16 cellular contexts compared by ENCODE assay signal in genomic region chr9:70304810-70305209, GRCh38. TPM values are rescaled to one million over a fixed set of nuclear protein-coding genes. Genes with fewer than 3 reads are reported as not detected.
DNase-seq lines count a peak whose midpoint lies in the region; ATAC-seq, FAIRE-seq and TF ChIP-seq lines count a peak whose summit lies in the region.
"Had no signal": no experiment of that assay in that cellular context is flagged by ENCODE, and none has a peak within 500 bp of the region (broad histone marks: within the 10 kb centered on the region; RNA-seq: fewer than 3 reads in every experiment).

No MANE protein-coding gene starts in this region.

- H3K27ac ChIP-seq in body of pancreas = peak overlapping the region in 1 of 4 donors; percentile 45
- H3K27ac ChIP-seq in SK-N-SH (ENCODE audit: low read depth in 2 of 2, low read length in 1 of 2) = no peak overlapping the region
- H3K27ac ChIP-seq: GM23248 had no signal

- POLR2A ChIA-PET in SK-N-SH (lab: Yijun Ruan, JAX) = no interaction called here

- H3K9me3 ChIP-seq in body of pancreas (no peaks in the 10 kb centered on the region), SK-N-SH (no peaks in the 10 kb centered on the region)

- TF ChIP-seq CTCF in body of pancreas (IDR thresholded peaks at IDR 0.05) = no peak
- no peak for TF ChIP-seq CTCF in SK-N-SH (IDR thresholded peaks at IDR 0.05)

- CTCF ChIA-PET in SK-N-SH (lab: Yijun Ruan, JAX) = no interaction called here

- no peak overlapping the region for H3K9ac ChIP-seq in SK-N-SH
- H3K9ac ChIP-seq: GM23248 had no signal

- FAIRE-seq in A204.1 (lab: Jason Lieb, UNC) (peak; percentile 53), H54 (lab: Jason Lieb, UNC) (peak; percentile 23), islet of Langerhans (lab: Jason Lieb, UNC) (peak; percentile 36)
- FAIRE-seq: D721Med had no signal

- H3K79me2 ChIP-seq in SK-N-SH (ENCODE audit: insufficient read depth) = peaks cover 34% of the 10 kb centered on the region

- DNase-seq in H54 (ENCODE audit: insufficient read length, low spot score) = no peak
- DNase-seq in body of pancreas = no peak
- DNase-seq in SK-N-SH = no peak
- DNase-seq in D341Med (ENCODE audit: low spot score) = no peak
- DNase-seq in activated CD4-positive, alpha-beta T cell treated with anti-CD3 and anti-CD28 coated beads, Interleukin-2, amount 50 U/mL, for 48 hours = no peak
- no peak for DNase-seq in SK-N-DZ (ENCODE audit: low spot score)
- DNase-seq: 8988T; C1 segment of cervical spinal cord; CD4-positive, alpha-beta T cell; DND-41; GF-D8; GM23248; H7 had no signal

- intact Hi-C loops in body of pancreas (cut with DNase I) = no loop called here

- H4K20me1 ChIP-seq in SK-N-SH (ENCODE audit: insufficient read depth) = no peaks in the 10 kb centered on the region

- no peak for TF ChIP-seq POLR2A in H54 (IDR thresholded peaks at IDR 0.05; ENCODE audit: low read depth, low read length)
- TF ChIP-seq POLR2A in body of pancreas (IDR thresholded peaks at IDR 0.05) = no peak

- TF ChIP-seq RAD21 in SK-N-SH (IDR thresholded peaks at IDR 0.05; ENCODE audit: low read length) = no peak

- peaks cover 13% of the 10 kb centered on the region for H3F3A ChIP-seq in SK-N-SH (replicated peaks; ENCODE audit: insufficient read depth)

- no peaks in the 10 kb centered on the region; the same call in 1 of the 2 replicates for H3K9me2 ChIP-seq in SK-N-SH

- no peak overlapping the region for H2AFZ ChIP-seq in SK-N-SH (ENCODE audit: low read depth)
- H2AFZ ChIP-seq: GM23248 had no signal

- H3K4me1 ChIP-seq in body of pancreas (peaks cover 21% of the 10 kb centered on the region), SK-N-SH (ENCODE audit: control insufficient read depth in 1 of 2, insufficient read depth in 2 of 2, low read depth in 1 of 2, low read length in 1 of 2) (no peaks in the 10 kb centered on the region)

- TF ChIP-seq EP300 in SK-N-SH (IDR thresholded peaks at IDR 0.05; ENCODE audit: borderline replicate concordance in 1 of 2, low read depth in 1 of 2, low read length in 1 of 2) = no peak

- H3K36me3 ChIP-seq in body of pancreas (replicated peaks in 1 of 2; ENCODE audit: insufficient read depth in 1 of 2, low read depth in 2 of 2) (peaks cover 0 to 12% of the 10 kb centered on the region in 2 donors), SK-N-SH (replicated peaks in 1 of 2; ENCODE audit: control insufficient read depth in 1 of 2, insufficient read depth in 2 of 2, low read length in 1 of 2) (peaks cover 52 to 84% of the 10 kb centered on the region in 2 experiments)

- peak; percentile 78 for ATAC-seq in body of pancreas

- H3K4me3 ChIP-seq in body of pancreas (no peak overlapping the region), SK-N-SH (ENCODE audit: low read depth in 2 of 2, low read length in 1 of 2) (no peak overlapping the region)
- H3K4me3 ChIP-seq: GM23248 had no signal

- H3K4me2 ChIP-seq in SK-N-SH = no peak overlapping the region

- no peaks in the 10 kb centered on the region for H3K27me3 ChIP-seq in body of pancreas
- no peaks in the 10 kb centered on the region for H3K27me3 ChIP-seq in SK-N-SH (ENCODE audit: insufficient read depth)

TF ChIP-seq in SK-N-SH, 30 proteins besides CTCF, POLR2A, EP300 and RAD21:
- no peak for TF ChIP-seq FOXJ3 (CRISPR knock-in tag; IDR thresholded peaks at IDR 0.05)
- TF ChIP-seq TAF1 (IDR thresholded peaks at IDR 0.05; ENCODE audit: borderline replicate concordance, low read depth, low read length) = no peak
- TF ChIP-seq GABPA (IDR thresholded peaks at IDR 0.05; ENCODE audit: low read depth) = no peak
- TF ChIP-seq GATA2 (CRISPR knock-in tag; IDR thresholded peaks at IDR 0.05) = no peak
- TF ChIP-seq, protein P1, sequence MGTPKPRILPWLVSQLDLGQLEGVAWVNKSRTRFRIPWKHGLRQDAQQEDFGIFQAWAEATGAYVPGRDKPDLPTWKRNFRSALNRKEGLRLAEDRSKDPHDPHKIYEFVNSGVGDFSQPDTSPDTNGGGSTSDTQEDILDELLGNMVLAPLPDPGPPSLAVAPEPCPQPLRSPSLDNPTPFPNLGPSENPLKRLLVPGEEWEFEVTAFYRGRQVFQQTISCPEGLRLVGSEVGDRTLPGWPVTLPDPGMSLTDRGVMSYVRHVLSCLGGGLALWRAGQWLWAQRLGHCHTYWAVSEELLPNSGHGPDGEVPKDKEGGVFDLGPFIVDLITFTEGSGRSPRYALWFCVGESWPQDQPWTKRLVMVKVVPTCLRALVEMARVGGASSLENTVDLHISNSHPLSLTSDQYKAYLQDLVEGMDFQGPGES (IDR thresholded peaks at IDR 0.05; ENCODE audit: low read depth, low read length) = no peak
- no peak for TF ChIP-seq FOSL2 (IDR thresholded peaks at IDR 0.05; ENCODE audit: borderline replicate concordance, low read depth)
- TF ChIP-seq FOXM1 (IDR thresholded peaks at IDR 0.05; ENCODE audit: low read depth) = no peak
- TF ChIP-seq CHD2 (IDR thresholded peaks at IDR 0.05; ENCODE audit: low read length, partially characterized antibody) = no peak
- TF ChIP-seq USF2 (IDR thresholded peaks at IDR 0.05; ENCODE audit: borderline replicate concordance, low read depth, low read length) = no peak
- TF ChIP-seq, protein P2, sequence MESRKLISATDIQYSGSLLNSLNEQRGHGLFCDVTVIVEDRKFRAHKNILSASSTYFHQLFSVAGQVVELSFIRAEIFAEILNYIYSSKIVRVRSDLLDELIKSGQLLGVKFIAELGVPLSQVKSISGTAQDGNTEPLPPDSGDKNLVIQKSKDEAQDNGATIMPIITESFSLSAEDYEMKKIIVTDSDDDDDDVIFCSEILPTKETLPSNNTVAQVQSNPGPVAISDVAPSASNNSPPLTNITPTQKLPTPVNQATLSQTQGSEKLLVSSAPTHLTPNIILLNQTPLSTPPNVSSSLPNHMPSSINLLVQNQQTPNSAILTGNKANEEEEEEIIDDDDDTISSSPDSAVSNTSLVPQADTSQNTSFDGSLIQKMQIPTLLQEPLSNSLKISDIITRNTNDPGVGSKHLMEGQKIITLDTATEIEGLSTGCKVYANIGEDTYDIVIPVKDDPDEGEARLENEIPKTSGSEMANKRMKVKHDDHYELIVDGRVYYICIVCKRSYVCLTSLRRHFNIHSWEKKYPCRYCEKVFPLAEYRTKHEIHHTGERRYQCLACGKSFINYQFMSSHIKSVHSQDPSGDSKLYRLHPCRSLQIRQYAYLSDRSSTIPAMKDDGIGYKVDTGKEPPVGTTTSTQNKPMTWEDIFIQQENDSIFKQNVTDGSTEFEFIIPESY (IDR thresholded peaks at IDR 0.05; ENCODE audit: borderline replicate concordance, low read depth) = no peak
- no peak for TF ChIP-seq ELF1 (IDR thresholded peaks at IDR 0.05)

RNA-seq across cellular contexts. Expression of gene SMC5, which starts 46.0 kb away (rescaled TPM):
- total RNA-seq in body of pancreas = 10 to 100 TPM; 27.2 to 27.4 TPM
- 5.3 and 7.5 TPM in 2 replicates for polyA plus RNA-seq in SK-N-SH (2012; rRNA removed)
- 6.5 and 8.2 TPM in 2 replicates for polyA plus RNA-seq in SK-N-SH (2012; cell fraction: cytosol; rRNA removed)
- polyA plus RNA-seq in SK-N-SH (2012; cell fraction: nucleus; rRNA removed) = 6.4 and 14.5 TPM in 2 replicates
- polyA plus RNA-seq in SK-N-DZ (2014; cell fraction: cytosol; rRNA removed) = 29.5 and 37.5 TPM in 2 replicates
- 74.8 and 94.7 TPM in 2 replicates for polyA plus RNA-seq in SK-N-DZ (2014; cell fraction: nucleus; rRNA removed)
